In genomic region chr19:46404039-46404883, GRCh38 we compare ENCODE assay signal across 8 cellular contexts. TPM values are rescaled to one million over a fixed set of nuclear protein-coding genes. Genes with fewer than 3 reads are reported as not detected.
DNase-seq lines count a peak whose midpoint lies in the region; ATAC-seq and TF ChIP-seq lines count a peak whose summit lies in the region.

No MANE protein-coding gene starts in this region.

- no peak overlapping the region for H3K27ac Mint-ChIP-seq in activated T-cell treated with anti-CD3 and anti-CD28 coated beads, Interleukin-2, amount 50 U/mL, for 24 hours
- H3K27ac Mint-ChIP-seq in stimulated activated memory B cell treated with anti-CD40 and anti-IgM and Interleukin-4, amounts not matched to agents 10 μg/mL and 1 μg/mL and 100 μg/mL, for 72 hours, result no peak overlapping the region

- H3K4me1 Mint-ChIP-seq in activated T-cell treated with anti-CD3 and anti-CD28 coated beads, Interleukin-2, amount 50 U/mL, for 24 hours (ENCODE audit: low read depth), result peaks cover 19% of the 10 kb centered on the region
- H3K4me1 Mint-ChIP-seq in stimulated activated memory B cell treated with anti-CD40 and anti-IgM and Interleukin-4, amounts not matched to agents 10 μg/mL and 1 μg/mL and 100 μg/mL, for 72 hours, result peaks cover 27% of the 10 kb centered on the region

- intact Hi-C loops in body of pancreas (cut with DNase I), result no loop called here

- H3K36me3 ChIP-seq in body of pancreas (replicated peaks in 1 of 2; ENCODE audit: insufficient read depth in 1 of 2, low read depth in 2 of 2), result no peaks in the 10 kb centered on the region

- peak overlapping the region; percentile 57 for H3K4me3 Mint-ChIP-seq in activated T-cell treated with anti-CD3 and anti-CD28 coated beads, Interleukin-2, amount 50 U/mL, for 24 hours
- H3K4me3 Mint-ChIP-seq in stimulated activated memory B cell treated with anti-CD40 and anti-IgM and Interleukin-4, amounts not matched to agents 10 μg/mL and 1 μg/mL and 100 μg/mL, for 72 hours, result peak overlapping the region; percentile 32

- peak in 4 of 7 experiments; percentile 11 to 50 (median 30) for TF ChIP-seq CTCF in body of pancreas (IDR thresholded peaks at IDR 0.05)

- peak in 2 of 3 donors; percentile 58 to 62 for TF ChIP-seq POLR2A in body of pancreas (IDR thresholded peaks at IDR 0.05)

- 0 to 1% methylated on average over 8 to 42 of the region's 42 CpGs for WGBS in body of pancreas, 2 donors

- peak overlapping the region; percentile 15 to 28 for H3K4me3 ChIP-seq in body of pancreas

- H3K27me3 Mint-ChIP-seq in activated T-cell treated with anti-CD3 and anti-CD28 coated beads, Interleukin-2, amount 50 U/mL, for 24 hours, result peaks cover 81% of the 10 kb centered on the region
- H3K27me3 Mint-ChIP-seq in stimulated activated memory B cell treated with anti-CD40 and anti-IgM and Interleukin-4, amounts not matched to agents 10 μg/mL and 1 μg/mL and 100 μg/mL, for 72 hours, result peaks cover 82% of the 10 kb centered on the region

- no peaks in the 10 kb centered on the region for H3K36me3 Mint-ChIP-seq in activated T-cell treated with anti-CD3 and anti-CD28 coated beads, Interleukin-2, amount 50 U/mL, for 24 hours (ENCODE audit: low read depth)
- no peaks in the 10 kb centered on the region for H3K36me3 Mint-ChIP-seq in stimulated activated memory B cell treated with anti-CD40 and anti-IgM and Interleukin-4, amounts not matched to agents 10 μg/mL and 1 μg/mL and 100 μg/mL, for 72 hours

- H3K9me3 ChIP-seq in body of pancreas, result no peaks in the 10 kb centered on the region

- peak overlapping the region; percentile 6 to 88 (median 87) for H3K27ac ChIP-seq in body of pancreas

- H3K4me1 ChIP-seq in body of pancreas, result peaks cover 37% of the 10 kb centered on the region

- no peaks in the 10 kb centered on the region for H3K27me3 ChIP-seq in body of pancreas

- no peak for DNase-seq in activated T-cell treated with anti-CD3 and anti-CD28 coated beads, Interleukin-2, amount 50 U/mL, for 24 hours
- no peak for DNase-seq in activated T-cell treated with anti-CD3 and anti-CD28 coated beads, Interleukin-2, amount 50 U/mL, for 48 hours
- DNase-seq in body of pancreas (peak; percentile 68 to 79 (median 76)), islet precursor cell (peak; percentile 92)

- peak; percentile 70 for ATAC-seq in body of pancreas
- no peak for ATAC-seq in stimulated activated memory B cell treated with anti-CD40 and anti-IgM and Interleukin-4, amounts not matched to agents 10 μg/mL and 1 μg/mL and 100 μg/mL, for 72 hours
- no peak for ATAC-seq in GM21723 (IDR thresholded peaks at IDR 0.05; ENCODE audit: unreplicated experiment)
- ATAC-seq in GM18517 (IDR thresholded peaks at IDR 0.05; ENCODE audit: unreplicated experiment), result no peak
- ATAC-seq in GM21737 (IDR thresholded peaks at IDR 0.05; ENCODE audit: unreplicated experiment), result no peak

- no peaks in the 10 kb centered on the region for H3K9me3 Mint-ChIP-seq in activated T-cell treated with anti-CD3 and anti-CD28 coated beads, Interleukin-2, amount 50 U/mL, for 24 hours
- no peaks in the 10 kb centered on the region for H3K9me3 Mint-ChIP-seq in stimulated activated memory B cell treated with anti-CD40 and anti-IgM and Interleukin-4, amounts not matched to agents 10 μg/mL and 1 μg/mL and 100 μg/mL, for 72 hours

RNA-seq across cellular contexts. Expression of gene CCDC8, which starts 9.1 kb away (rescaled TPM):
- total RNA-seq in body of pancreas, result 10 to 100 TPM; 13.0 to 17.8 TPM

RNA-seq across cellular contexts. Expression of gene PNMA8C, which starts 24.5 kb away (rescaled TPM):
- not detected for total RNA-seq in body of pancreas

RNA-seq across cellular contexts. Expression of gene PPP5C, which starts 57.4 kb away (rescaled TPM):
- 10 to 100 TPM; 31.1 to 77.5 TPM for total RNA-seq in body of pancreas

Comparison
In these comparisons a context has a peak if more than half of its experiments do, and no peak if none do; other contexts are left out.
1. DNase-seq: peak in body of pancreas (4 of 4) and islet precursor cell (single experiment); none in activated T-cell treated with anti-CD3 and anti-CD28 coated beads, Interleukin-2, amount 50 U/mL, for 24 hours (single experiment) and activated T-cell treated with anti-CD3 and anti-CD28 coated beads, Interleukin-2, amount 50 U/mL, for 48 hours (0 of 2).